In the genomic region with DNA sequence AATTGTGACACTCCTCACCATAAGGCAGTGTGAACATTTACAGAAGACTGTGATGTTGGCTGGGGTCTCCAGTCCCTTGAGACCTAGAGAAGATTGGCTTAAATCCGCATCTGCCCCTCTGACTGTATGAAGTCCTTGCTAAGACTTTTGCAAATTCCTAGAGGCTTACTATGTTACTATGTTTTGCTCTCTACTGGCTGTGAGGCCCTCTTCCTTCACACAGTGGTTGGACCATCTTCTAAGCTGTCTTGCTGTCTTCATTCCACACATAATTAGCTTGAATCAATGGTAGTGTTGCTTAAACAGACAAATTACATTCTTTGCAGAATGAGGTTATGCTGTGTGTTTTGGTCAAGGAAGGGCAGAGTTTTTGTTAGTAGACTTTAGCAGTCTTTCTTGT, we compare ENCODE assay signal across 14 cellular contexts.
"Had no signal": no experiment of that assay in that cellular context is flagged by ENCODE, and none has a peak within 500 bp of the region (broad histone marks: within the 10 kb centered on the region; RNA-seq: fewer than 3 reads in every experiment).

No MANE protein-coding gene starts in this region.

- H3K36me3 ChIP-seq: tibial artery had no signal

- H3K27ac ChIP-seq: epithelial cell of prostate, tibial artery had no signal

- DNase-seq: cerebellar nuclear complex; effector memory CD8-positive, alpha-beta T cell; immature natural killer cell; left cardiac atrium; naive thymus-derived CD4-positive, alpha-beta T cell; nephron progenitor cell; stimulated activated CD4-positive, alpha-beta T cell treated with anti-CD3 and anti-CD28 coated beads, Interleukin-4, amount 100 ng/mL, for 1 hour; stimulated activated CD8-positive, alpha-beta memory T cell treated with anti-CD3 and anti-CD28 coated beads, Interleukin-4, amount 100 ng/mL, for 48 hours; stimulated activated naive CD8-positive, alpha-beta T cell treated with anti-CD3 and anti-CD28 coated beads, Interleukin-15, Interleukin-2, amounts not matched to agents 100 U/mL and 50 U/mL, for 24 hours; tibial artery had no signal

- ATAC-seq: effector memory CD8-positive, alpha-beta T cell; naive thymus-derived CD4-positive, alpha-beta T cell; stimulated activated effector memory CD8-positive, alpha-beta T cell treated with anti-CD3 and anti-CD28 coated beads, Interleukin-12 subunit alpha, Interleukin-12 subunit beta, amount 100 ng/mL, for 72 hours; stimulated activated naive CD8-positive, alpha-beta T cell treated with anti-CD3 and anti-CD28 coated beads, Interleukin-15, Interleukin-2, amounts not matched to agents 100 U/mL and 50 U/mL, for 24 hours had no signal

- H3K9me3 ChIP-seq: tibial artery had no signal

- FAIRE-seq: colon, keratinocyte had no signal

- H3K4me1 ChIP-seq: tibial artery had no signal

- H3K4me3 ChIP-seq: tibial artery had no signal

- H3K27me3 ChIP-seq: tibial artery had no signal
